In the genomic region with DNA sequence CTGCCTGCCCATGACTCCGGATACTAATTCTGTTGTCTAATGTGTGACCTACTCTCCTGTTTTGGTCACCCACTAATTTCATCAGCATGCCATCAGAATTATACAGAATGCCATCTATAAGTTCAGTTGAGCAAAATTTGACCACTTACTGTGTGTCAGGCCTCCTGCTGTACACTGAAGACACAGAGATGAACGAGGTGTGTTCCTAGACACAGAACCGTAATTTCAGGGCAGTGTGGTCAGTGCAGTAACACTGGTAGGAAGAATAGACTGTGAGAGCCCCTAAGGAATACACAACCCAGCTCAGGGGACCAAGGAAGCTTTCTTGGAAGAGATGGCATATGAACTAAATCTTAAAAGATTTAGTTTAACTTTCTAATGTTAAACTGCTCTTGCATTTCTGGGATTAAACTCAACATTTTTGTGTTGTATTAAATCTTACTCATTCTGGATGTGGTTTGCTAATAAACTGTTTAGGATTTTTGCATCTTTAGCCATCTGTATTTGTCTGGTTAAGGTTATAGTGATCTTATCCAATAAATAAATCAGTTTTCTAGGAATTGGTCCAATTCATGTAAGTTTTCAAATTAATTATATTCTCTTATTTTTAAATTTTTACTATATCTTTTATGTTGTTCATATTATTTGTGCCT, we compare ENCODE assay signal across 24 cellular contexts. TPM values are rescaled to one million over a fixed set of nuclear protein-coding genes. Genes with fewer than 3 reads are reported as not detected.
A peak's percentile ranks its signal among the peaks of the same experiment; 100 is the strongest.
DNase-seq lines count a peak whose midpoint lies in the region; ATAC-seq, FAIRE-seq and TF ChIP-seq lines count a peak whose summit lies in the region.
"Had no signal": no experiment of that assay in that cellular context is flagged by ENCODE, and none has a peak within 500 bp of the region (broad histone marks: within the 10 kb centered on the region; RNA-seq: fewer than 3 reads in every experiment).

No MANE protein-coding gene starts in this region.

- POLR2A ChIA-PET in SK-N-SH (lab: Yijun Ruan, JAX) = no interaction called here
- POLR2A ChIA-PET in activated CD4-positive, alpha-beta memory T cell treated with anti-CD3 and anti-CD28 coated beads, Interleukin-2, amount 10 ng/mL, durations not matched to agents 7 days and 5 days (lab: Charles Lee) = no interaction called here
- POLR2A ChIA-PET in activated CD8-positive, alpha-beta T cell treated with anti-CD3 and anti-CD28 coated beads, Interleukin-2, amount 10 ng/mL, durations not matched to agents 7 days and 5 days (lab: Charles Lee) = no interaction called here

- DNase-seq in SK-N-SH (no peak), adipocyte (ENCODE audit: low read depth) (peak; percentile 18), iris pigment epithelial cell (ENCODE audit: low read depth) (peak; percentile 10), natural killer cell (no peak), small intestine (no peak)
- no peak for DNase-seq in activated CD4-positive, alpha-beta memory T cell treated with anti-CD3 and anti-CD28 coated beads, Interleukin-2, amount 10 ng/mL, durations not matched to agents 7 days and 5 days
- DNase-seq in activated CD8-positive, alpha-beta T cell treated with anti-CD3 and anti-CD28 coated beads, Interleukin-2, amount 10 ng/mL, durations not matched to agents 7 days and 5 days = no peak
- DNase-seq: activated effector memory CD4-positive, alpha-beta T cell treated with anti-CD3 and anti-CD28 coated beads, Interleukin-2, amount 50 U/mL, for 16 hours; DMS79 treated with DMSO at 0.1 percent for 48 hours; KG1; NCI-H1436; NCI-H2107; NCI-H510A; Peyer's patch; SIG-M5; stimulated activated CD4-positive, alpha-beta T cell treated with anti-CD3 and anti-CD28 coated beads, Interleukin-1b, Interleukin-23, amount 100 ng/mL, for 48 hours; T-cell; transverse colon had no signal

- H3K4me2 ChIP-seq in SK-N-SH = no peak overlapping the region; the same call in 1 of the 2 replicates
- H3K4me2 ChIP-seq: BLaER1 had no signal

- WGBS in SK-N-SH (ENCODE audit: low lambda C conversion rate) = 39% methylated on average over 3 of the region's 3 CpGs
- WGBS in small intestine, 3 donors = 77 to 94% (median 81%) methylated on average over 3 of the region's 3 CpGs

- H3K4me3 Mint-ChIP-seq in activated CD4-positive, alpha-beta memory T cell treated with anti-CD3 and anti-CD28 coated beads, Interleukin-2, amount 10 ng/mL, durations not matched to agents 7 days and 5 days = no peak overlapping the region
- no peak overlapping the region for H3K4me3 Mint-ChIP-seq in natural killer cell
- no peak overlapping the region for H3K4me3 Mint-ChIP-seq in activated CD8-positive, alpha-beta T cell treated with anti-CD3 and anti-CD28 coated beads, Interleukin-2, amount 10 ng/mL, durations not matched to agents 7 days and 5 days
- H3K4me3 Mint-ChIP-seq: T-cell had no signal

- TF ChIP-seq EP300 in SK-N-SH (IDR thresholded peaks at IDR 0.05; ENCODE audit: borderline replicate concordance in 1 of 2, low read depth in 1 of 2, low read length in 1 of 2) = no peak

- peaks cover 7% of the 10 kb centered on the region for H3K4me1 Mint-ChIP-seq in activated CD4-positive, alpha-beta memory T cell treated with anti-CD3 and anti-CD28 coated beads, Interleukin-2, amount 10 ng/mL, durations not matched to agents 7 days and 5 days
- peaks cover 17 to 20% of the 10 kb centered on the region in 2 donors for H3K4me1 Mint-ChIP-seq in natural killer cell
- H3K4me1 Mint-ChIP-seq in activated CD8-positive, alpha-beta T cell treated with anti-CD3 and anti-CD28 coated beads, Interleukin-2, amount 10 ng/mL, durations not matched to agents 7 days and 5 days (ENCODE audit: low read depth) = peaks cover 18% of the 10 kb centered on the region

- peak overlapping the region in 1 of 2 experiments; percentile 44; a peak in 1 of 4 replicates for H3K27ac ChIP-seq in SK-N-SH (ENCODE audit: low read depth in 2 of 2, low read length in 1 of 2)
- H3K27ac ChIP-seq in small intestine (ENCODE audit: low read depth in 1 of 2, low read length in 1 of 2) = no peak overlapping the region
- H3K27ac ChIP-seq: 22Rv1, BLaER1, Peyer's patch, prostate gland, transverse colon had no signal

- CTCF ChIA-PET in SK-N-SH (lab: Yijun Ruan, JAX) = no interaction called here
- CTCF ChIA-PET in activated CD4-positive, alpha-beta memory T cell treated with anti-CD3 and anti-CD28 coated beads, Interleukin-2, amount 10 ng/mL, durations not matched to agents 7 days and 5 days (lab: Charles Lee) = no interaction called here
- CTCF ChIA-PET in activated CD8-positive, alpha-beta T cell treated with anti-CD3 and anti-CD28 coated beads, Interleukin-2, amount 10 ng/mL, durations not matched to agents 7 days and 5 days (lab: Charles Lee) = no interaction called here

- H3K36me3 Mint-ChIP-seq in activated CD4-positive, alpha-beta memory T cell treated with anti-CD3 and anti-CD28 coated beads, Interleukin-2, amount 10 ng/mL, durations not matched to agents 7 days and 5 days (ENCODE audit: low read depth) = peaks cover 6% of the 10 kb centered on the region
- no peaks in the 10 kb centered on the region for H3K36me3 Mint-ChIP-seq in natural killer cell
- H3K36me3 Mint-ChIP-seq in activated CD8-positive, alpha-beta T cell treated with anti-CD3 and anti-CD28 coated beads, Interleukin-2, amount 10 ng/mL, durations not matched to agents 7 days and 5 days (ENCODE audit: low read depth) = peaks cover 12% of the 10 kb centered on the region

- intact Hi-C loops in natural killer cell (cut with micrococcal nuclease) = no loop called here

- H3K9me3 Mint-ChIP-seq in activated CD4-positive, alpha-beta memory T cell treated with anti-CD3 and anti-CD28 coated beads, Interleukin-2, amount 10 ng/mL, durations not matched to agents 7 days and 5 days = no peaks in the 10 kb centered on the region
- peaks cover 0 to 2% of the 10 kb centered on the region in 2 donors for H3K9me3 Mint-ChIP-seq in natural killer cell
- H3K9me3 Mint-ChIP-seq in activated CD8-positive, alpha-beta T cell treated with anti-CD3 and anti-CD28 coated beads, Interleukin-2, amount 10 ng/mL, durations not matched to agents 7 days and 5 days (ENCODE audit: insufficient read depth) = peaks cover 7% of the 10 kb centered on the region

- H3K9me3 ChIP-seq in SK-N-SH (no peaks in the 10 kb centered on the region; the same call in 1 of the 2 replicates), adipocyte (ENCODE audit: control insufficient read depth, low read length) (peaks cover 12% of the 10 kb centered on the region), small intestine (ENCODE audit: control insufficient read depth, low read depth) (no peaks in the 10 kb centered on the region)
- H3K9me3 ChIP-seq: Peyer's patch, prostate gland, transverse colon had no signal

- TF ChIP-seq CTCF in SK-N-SH (IDR thresholded peaks at IDR 0.05) = no peak
- TF ChIP-seq CTCF in natural killer cell (IDR thresholded peaks at IDR 0.05) = no peak

- H3K4me1 ChIP-seq in SK-N-SH (ENCODE audit: control insufficient read depth in 1 of 2, insufficient read depth in 2 of 2, low read depth in 1 of 2, low read length in 1 of 2) = no peaks in the 10 kb centered on the region; a peak in 1 of 4 replicates
- H3K4me1 ChIP-seq in adipocyte (ENCODE audit: control insufficient read depth, insufficient read depth, low read length) = peaks cover 4% of the 10 kb centered on the region
- H3K4me1 ChIP-seq in small intestine (ENCODE audit: control insufficient read depth in 2 of 2, insufficient read depth in 1 of 2, low read depth in 1 of 2, low read length in 1 of 2) = no peaks in the 10 kb centered on the region
- H3K4me1 ChIP-seq: BLaER1, Peyer's patch, prostate gland, transverse colon had no signal

- no peaks in the 10 kb centered on the region; the same call in 1 of the 2 replicates for H3K27me3 ChIP-seq in SK-N-SH (ENCODE audit: insufficient read depth)
- no peaks in the 10 kb centered on the region for H3K27me3 ChIP-seq in adipocyte (replicated peaks; ENCODE audit: control insufficient read depth, insufficient read depth, low read length)
- H3K27me3 ChIP-seq in small intestine (ENCODE audit: control insufficient read depth in 2 of 2, insufficient read depth in 2 of 2, low read length in 2 of 2) = no peaks in the 10 kb centered on the region
- H3K27me3 ChIP-seq: Peyer's patch, transverse colon had no signal

- no peaks in the 10 kb centered on the region for H4K20me1 ChIP-seq in SK-N-SH (ENCODE audit: insufficient read depth)

- H2AFZ ChIP-seq in SK-N-SH (ENCODE audit: low read depth) = no peak overlapping the region

- H3K9ac ChIP-seq in SK-N-SH (no peak overlapping the region), adipocyte (ENCODE audit: low read length) (no peak overlapping the region)
- H3K9ac ChIP-seq: BLaER1 had no signal

- H3F3A ChIP-seq in SK-N-SH (replicated peaks; ENCODE audit: insufficient read depth) = no peaks in the 10 kb centered on the region

- H3K27me3 Mint-ChIP-seq in activated CD4-positive, alpha-beta memory T cell treated with anti-CD3 and anti-CD28 coated beads, Interleukin-2, amount 10 ng/mL, durations not matched to agents 7 days and 5 days = no peaks in the 10 kb centered on the region
- H3K27me3 Mint-ChIP-seq in natural killer cell (ENCODE audit: low read depth in 2 of 2) = no peaks in the 10 kb centered on the region
- no peaks in the 10 kb centered on the region for H3K27me3 Mint-ChIP-seq in activated CD8-positive, alpha-beta T cell treated with anti-CD3 and anti-CD28 coated beads, Interleukin-2, amount 10 ng/mL, durations not matched to agents 7 days and 5 days (ENCODE audit: low read depth)
- H3K27me3 Mint-ChIP-seq: T-cell had no signal

- TF ChIP-seq RAD21 in SK-N-SH (IDR thresholded peaks at IDR 0.05; ENCODE audit: low read length) = no peak

- no peak for FAIRE-seq in small intestine (lab: Jason Lieb, UNC)

- no peaks in the 10 kb centered on the region for H3K36me3 ChIP-seq in SK-N-SH (replicated peaks in 1 of 2; ENCODE audit: control insufficient read depth in 1 of 2, insufficient read depth in 2 of 2, low read length in 1 of 2)
- H3K36me3 ChIP-seq in adipocyte (ENCODE audit: control insufficient read depth, insufficient read depth, low read length, severe bottlenecking) = no peaks in the 10 kb centered on the region
- H3K36me3 ChIP-seq in small intestine (ENCODE audit: control insufficient read depth in 2 of 2, insufficient read depth in 2 of 2, low read length in 2 of 2) = peaks cover 0 to 3% of the 10 kb centered on the region in 2 donors
- H3K36me3 ChIP-seq: Peyer's patch, prostate gland, transverse colon had no signal

- ATAC-seq in SK-N-SH treated with all-trans-retinoic acid at 6 μM for 48 hours = peak; percentile 67
- ATAC-seq in natural killer cell = no peak
- ATAC-seq in activated CD8-positive, alpha-beta T cell treated with anti-CD3 and anti-CD28 coated beads, Interleukin-2, amount 10 ng/mL, durations not matched to agents 7 days and 5 days = no peak
- ATAC-seq: activated CD4-positive, CD25-positive, alpha-beta regulatory T cell treated with anti-CD3 and anti-CD28 coated beads, Interleukin-2, amount 50 U/mL, for 24 hours; T-cell had no signal

- H3K9me2 ChIP-seq in SK-N-SH = no peaks in the 10 kb centered on the region

- no peak overlapping the region for H3K27ac Mint-ChIP-seq in activated CD4-positive, alpha-beta memory T cell treated with anti-CD3 and anti-CD28 coated beads, Interleukin-2, amount 10 ng/mL, durations not matched to agents 7 days and 5 days
- H3K27ac Mint-ChIP-seq in natural killer cell = no peak overlapping the region
- H3K27ac Mint-ChIP-seq in activated CD8-positive, alpha-beta T cell treated with anti-CD3 and anti-CD28 coated beads, Interleukin-2, amount 10 ng/mL, durations not matched to agents 7 days and 5 days = no peak overlapping the region
- H3K27ac Mint-ChIP-seq: T-cell had no signal

- no peaks in the 10 kb centered on the region for H3K79me2 ChIP-seq in SK-N-SH (ENCODE audit: insufficient read depth)

- H3K4me3 ChIP-seq in SK-N-SH (ENCODE audit: low read depth in 2 of 2, low read length in 1 of 2) = no peak overlapping the region
- no peak overlapping the region for H3K4me3 ChIP-seq in adipocyte (ENCODE audit: low read length)
- H3K4me3 ChIP-seq in small intestine (ENCODE audit: low read depth in 1 of 2, low read length in 2 of 2) = no peak overlapping the region
- H3K4me3 ChIP-seq: BLaER1, lung, Peyer's patch, prostate gland, transverse colon had no signal

RNA-seq across cellular contexts. Expression of a gene that starts 34.3 kb away (rescaled TPM):
- polyA plus RNA-seq in SK-N-SH (2012; rRNA removed) (2.1 and 3.2 TPM in 2 replicates), small intestine (1 to 10 TPM; 1.4 to 4.5 (median 3.5) TPM)
- polyA plus RNA-seq in SK-N-SH (2012; cell fraction: cytosol; rRNA removed) = 1.4 and 1.6 TPM in 2 replicates
- 6.8 and 12.0 TPM in 2 replicates for polyA plus RNA-seq in SK-N-SH (2012; cell fraction: nucleus; rRNA removed)
- total RNA-seq in activated CD4-positive, alpha-beta memory T cell treated with anti-CD3 and anti-CD28 coated beads, Interleukin-2, amount 10 ng/mL, durations not matched to agents 7 days and 5 days = 1 to 10 TPM; 7.5 to 7.7 TPM
- total RNA-seq in natural killer cell = 10 to 100 TPM; 15.1 to 18.1 (median 17.1) TPM
- 10 to 100 TPM; 11.5 to 11.6 TPM for total RNA-seq in activated CD8-positive, alpha-beta T cell treated with anti-CD3 and anti-CD28 coated beads, Interleukin-2, amount 10 ng/mL, durations not matched to agents 7 days and 5 days

RNA-seq across cellular contexts. Expression of a gene that starts 46.1 kb away (rescaled TPM):
- polyA plus RNA-seq in SK-N-SH (2012; rRNA removed) (26.4 and 32.4 TPM in 2 replicates), small intestine (10 to 100 TPM in 1 of 3 donors, 1 to 10 TPM in 2; 6.7 to 20.7 (median 10.0) TPM)
- polyA plus RNA-seq in SK-N-SH (2012; cell fraction: cytosol; rRNA removed) = 12.5 and 13.3 TPM in 2 replicates
- polyA plus RNA-seq in SK-N-SH (2012; cell fraction: nucleus; rRNA removed) = 119 and 178 TPM in 2 replicates
- total RNA-seq in activated CD4-positive, alpha-beta memory T cell treated with anti-CD3 and anti-CD28 coated beads, Interleukin-2, amount 10 ng/mL, durations not matched to agents 7 days and 5 days = 10 to 100 TPM; 30.2 to 31.1 TPM
- total RNA-seq in natural killer cell = 100 to 1,000 TPM; 103 to 318 (median 139) TPM
- total RNA-seq in activated CD8-positive, alpha-beta T cell treated with anti-CD3 and anti-CD28 coated beads, Interleukin-2, amount 10 ng/mL, durations not matched to agents 7 days and 5 days = 10 to 100 TPM; 18.1 to 20.0 TPM

Comparison
In these comparisons a context has a peak if more than half of its experiments do, and no peak if none do; other contexts are left out.
1. DNase-seq: peak in adipocyte (single experiment) and iris pigment epithelial cell (single experiment); none in SK-N-SH (single experiment), activated CD4-positive, alpha-beta memory T cell treated with anti-CD3 and anti-CD28 coated beads, Interleukin-2, amount 10 ng/mL, durations not matched to agents 7 days and 5 days (single experiment), natural killer cell (single experiment), activated CD8-positive, alpha-beta T cell treated with anti-CD3 and anti-CD28 coated beads, Interleukin-2, amount 10 ng/mL, durations not matched to agents 7 days and 5 days (single experiment) and small intestine (single experiment).